8 cellular contexts compared by ENCODE assay signal in genomic region chr2:20584637-20585321, GRCh38.
DNase-seq lines count a peak whose midpoint lies in the region; ATAC-seq lines count a peak whose summit lies in the region.

No MANE protein-coding gene starts in this region.

- no peaks in the 10 kb centered on the region for H3K79me2 ChIP-seq in GM23248 (ENCODE audit: insufficient read depth)

- H3K4me1 ChIP-seq in GM23248 (ENCODE audit: insufficient read depth) = peaks cover 26% of the 10 kb centered on the region
- H3K4me1 ChIP-seq in right cardiac atrium (ENCODE audit: control insufficient read depth, insufficient read depth, low read length) = peaks cover 29% of the 10 kb centered on the region

- H3F3A ChIP-seq in GM23248 (ENCODE audit: insufficient read depth) = peaks cover 24% of the 10 kb centered on the region

- no peaks in the 10 kb centered on the region for H4K20me1 ChIP-seq in GM23248 (ENCODE audit: insufficient read depth)

- H3K9me3 ChIP-seq in GM23248 (ENCODE audit: low read depth) = no peaks in the 10 kb centered on the region
- H3K9me3 ChIP-seq in right cardiac atrium (ENCODE audit: control insufficient read depth, low read length) = no peaks in the 10 kb centered on the region

- ATAC-seq in right cardiac atrium (peak; percentile 31 to 44), sciatic nerve (peak; percentile 46)

- WGBS in GM23248 (ENCODE audit: low coverage in 1 of 2, low lambda C conversion rate in 2 of 2, missing lambda C conversion rate in 2 of 2), 2 experiments = 60 to 65% methylated on average over 9 of the region's 9 CpGs
- WGBS in right cardiac atrium = 56% methylated on average over 9 of the region's 9 CpGs

- H3K9ac ChIP-seq in GM23248 = peak overlapping the region; percentile 11; the same call in 1 of the 2 replicates

- no peak overlapping the region for H3K4me3 ChIP-seq in GM23248
- no peak overlapping the region for H3K4me3 ChIP-seq in right cardiac atrium (ENCODE audit: low read length)

- intact Hi-C loops in right cardiac atrium (cut with DNase I) = no loop called here
- intact Hi-C loops in sciatic nerve (cut with DNase I) = no loop called here

- H3K4me2 ChIP-seq in GM23248 (ENCODE audit: unreplicated experiment) = peak overlapping the region; percentile 68

- no peaks in the 10 kb centered on the region for H3K36me3 ChIP-seq in GM23248 (ENCODE audit: low read depth)

- H2AFZ ChIP-seq in GM23248 = no peak overlapping the region

- H3K27me3 ChIP-seq in GM23248 (replicated peaks; ENCODE audit: insufficient read depth) (no peaks in the 10 kb centered on the region), right cardiac atrium (ENCODE audit: control insufficient read depth, insufficient read depth) (no peaks in the 10 kb centered on the region)

- in situ Hi-C loops in GM23248 (cut with MboI) = no loop called here

- peak; percentile 94 for DNase-seq in GM23248
- peak in 36 of 58 donors; percentile 19 to 87 (median 44) for DNase-seq in anterior cingulate cortex (lab: John Stamatoyannopoulos, UW)
- peak in 2 of 3 donors; percentile 31 to 44 for DNase-seq in right cardiac atrium
- DNase-seq in sciatic nerve (ENCODE audit: low spot score) = peak; percentile 55
- DNase-seq in ureter (ENCODE audit: low spot score) = no peak
- DNase-seq in activated gamma-delta T cell treated with Interleukin-2 at 50 U/mL for 16 hours = no peak
- no peak for DNase-seq in glomerular visceral epithelial cell (ENCODE audit: extremely low spot score)
- no peak for DNase-seq in NK-92 treated with Interleukin-12 subunit alpha and Interleukin-12 subunit beta, amount 100 ng/mL, for 24 hours (lab: John Stamatoyannopoulos, UW)

- H3K9me2 ChIP-seq in GM23248 (ENCODE audit: insufficient read depth) = no peaks in the 10 kb centered on the region

- H3K27ac ChIP-seq in GM23248 (peak overlapping the region; percentile 64), right cardiac atrium (ENCODE audit: low read length) (peak overlapping the region; percentile 65)

Comparison
In these comparisons a context has a peak if more than half of its experiments do, and no peak if none do; other contexts are left out.
1. DNase-seq: peak in GM23248 (single experiment), anterior cingulate cortex (36 of 58), right cardiac atrium (2 of 3) and sciatic nerve (single experiment); none in ureter (single experiment), activated gamma-delta T cell treated with Interleukin-2 at 50 U/mL for 16 hours (single experiment), glomerular visceral epithelial cell (single experiment) and NK-92 treated with Interleukin-12 subunit alpha and Interleukin-12 subunit beta, amount 100 ng/mL, for 24 hours (single experiment).